9 cellular contexts compared by ENCODE assay signal in genomic region chr7:104985259-104985617, GRCh38. TPM values are rescaled to one million over a fixed set of nuclear protein-coding genes. Genes with fewer than 3 reads are reported as not detected.
DNase-seq lines count a peak whose midpoint lies in the region; ATAC-seq and TF ChIP-seq lines count a peak whose summit lies in the region.
"Had no signal": no experiment of that assay in that cellular context is flagged by ENCODE, and none has a peak within 500 bp of the region (broad histone marks: within the 10 kb centered on the region; RNA-seq: fewer than 3 reads in every experiment).

No MANE protein-coding gene starts in this region.

- TF ChIP-seq CTCF in cardiac muscle cell (IDR thresholded peaks at IDR 0.05; ENCODE audit: low read depth, low read length) (no peak), lower lobe of right lung (IDR thresholded peaks at IDR 0.05) (no peak), tibial nerve (IDR thresholded peaks at IDR 0.05) (no peak)

- H3K4me1 ChIP-seq in cardiac muscle cell (ENCODE audit: low read depth) (peaks cover 36% of the 10 kb centered on the region), lower lobe of right lung (peaks cover 64% of the 10 kb centered on the region), tibial nerve (peaks cover 0 to 47% (median 32%) of the 10 kb centered on the region in 4 donors), aorta (ENCODE audit: control insufficient read depth in 1 of 2, insufficient read depth in 2 of 2, low read length in 2 of 2) (peaks cover 1 to 20% of the 10 kb centered on the region in 2 donors)

- no peak for TF ChIP-seq POLR2A in tibial nerve (IDR thresholded peaks at IDR 0.05)

- H3K4me3 ChIP-seq in cardiac muscle cell (no peak overlapping the region), lower lobe of right lung (no peak overlapping the region), tibial nerve (no peak overlapping the region), aorta (ENCODE audit: low read length in 2 of 2) (no peak overlapping the region)

- peak overlapping the region; percentile 94 for H3K27ac ChIP-seq in cardiac muscle cell
- peak overlapping the region; percentile 98 for H3K27ac ChIP-seq in lower lobe of right lung
- H3K27ac ChIP-seq in tibial nerve: peak overlapping the region; percentile 96 to 99 (median 97)
- peak overlapping the region in 1 of 2 donors; percentile 43 for H3K27ac ChIP-seq in aorta (ENCODE audit: low read depth in 1 of 2, low read length in 2 of 2)

- H3K27me3 ChIP-seq in cardiac muscle cell (no peaks in the 10 kb centered on the region), lower lobe of right lung (ENCODE audit: low read depth) (no peaks in the 10 kb centered on the region), tibial nerve (no peaks in the 10 kb centered on the region), aorta (ENCODE audit: control insufficient read depth in 1 of 2, insufficient read depth in 2 of 2, low read length in 1 of 2) (no peaks in the 10 kb centered on the region)

- DNase-seq in cardiac muscle cell (ENCODE audit: low read depth in 1 of 2, low spot score in 1 of 2): no peak
- no peak for DNase-seq in Right ventricle myocardium superior
- DNase-seq in lower lobe of right lung: no peak
- DNase-seq in tibial nerve (ENCODE audit: low spot score in 2 of 2): peak in 1 of 2 donors; percentile 5
- DNase-seq in aorta: no peak
- DNase-seq: small intestine had no signal

- H3K36me3 ChIP-seq in cardiac muscle cell (no peaks in the 10 kb centered on the region), lower lobe of right lung (no peaks in the 10 kb centered on the region), tibial nerve (no peaks in the 10 kb centered on the region), aorta (ENCODE audit: control insufficient read depth in 1 of 2, insufficient read depth in 2 of 2, low read length in 1 of 2) (no peaks in the 10 kb centered on the region)

- H3K27ac Mint-ChIP-seq in activated T-helper 17 cell treated with anti-CD3 and anti-CD28 coated beads, Interleukin-2, amount 50 U/mL, for 72 hours: peak overlapping the region; percentile 100

- H3K27me3 Mint-ChIP-seq in activated T-helper 17 cell treated with anti-CD3 and anti-CD28 coated beads, Interleukin-2, amount 50 U/mL, for 72 hours: no peaks in the 10 kb centered on the region

- intact Hi-C loops in Right ventricle myocardium superior (cut with DNase I) (no loop called here), lower lobe of right lung (cut with DNase I) (no loop called here), aorta (cut with DNase I) (loop anchor here (2.0 kb wide), 2 partner anchors 14 to 28 kb away; no protein-coding TSS in a partner anchor)

- H3K9me3 Mint-ChIP-seq in activated T-helper 17 cell treated with anti-CD3 and anti-CD28 coated beads, Interleukin-2, amount 50 U/mL, for 72 hours: no peaks in the 10 kb centered on the region

- peaks cover 30% of the 10 kb centered on the region for H3K4me1 Mint-ChIP-seq in activated T-helper 17 cell treated with anti-CD3 and anti-CD28 coated beads, Interleukin-2, amount 50 U/mL, for 72 hours

- 28 to 35% methylated on average over 1 of the region's 1 CpG for whole genome bisulfite sequencing in tibial nerve, 2 donors
- WGBS in aorta, 2 donors: 25 to 29% methylated on average over 1 of the region's 1 CpG

- peak overlapping the region; percentile 97 for H3K4me3 Mint-ChIP-seq in activated T-helper 17 cell treated with anti-CD3 and anti-CD28 coated beads, Interleukin-2, amount 50 U/mL, for 72 hours

- no peaks in the 10 kb centered on the region for H3K9me3 ChIP-seq in cardiac muscle cell (ENCODE audit: low read depth)
- H3K9me3 ChIP-seq in lower lobe of right lung: no peaks in the 10 kb centered on the region
- no peaks in the 10 kb centered on the region for H3K9me3 ChIP-seq in tibial nerve
- H3K9me3 ChIP-seq in aorta (ENCODE audit: control insufficient read depth, low read length): no peaks in the 10 kb centered on the region

- ATAC-seq in Right ventricle myocardium superior (ENCODE audit: poor library complexity) (no peak), lower lobe of right lung (no peak), HG03175 (IDR thresholded peaks at IDR 0.05; ENCODE audit: unreplicated experiment) (no peak), aorta (ENCODE audit: low FRiP score) (no peak), HG02642 (IDR thresholded peaks at IDR 0.05; ENCODE audit: poor library complexity, unreplicated experiment) (no peak)
- no peak for ATAC-seq in activated T-helper 17 cell treated with anti-CD3 and anti-CD28 coated beads, Interleukin-2, amount 50 U/mL, for 72 hours (replicated peaks)

- H3K36me3 Mint-ChIP-seq in activated T-helper 17 cell treated with anti-CD3 and anti-CD28 coated beads, Interleukin-2, amount 50 U/mL, for 72 hours (ENCODE audit: low read depth): peaks cover 41% of the 10 kb centered on the region

- TF ChIP-seq EP300 in tibial nerve (IDR thresholded peaks at IDR 0.05): no peak

RNA-seq across cellular contexts. Expression of gene KMT2E, which starts 28.8 kb away (rescaled TPM):
- total RNA-seq in cardiac muscle cell: 59.1 and 78.4 TPM in 2 replicates
- 131 and 152 TPM in 2 replicates for polyA plus RNA-seq in cardiac muscle cell
- total RNA-seq in Right ventricle myocardium superior: 35.1 TPM
- total RNA-seq in activated T-helper 17 cell treated with anti-CD3 and anti-CD28 coated beads, Interleukin-2, amount 50 U/mL, for 72 hours: 100 to 1,000 TPM in 1 of 2 donors, 10 to 100 TPM in 1; 85.2 to 181 TPM
- total RNA-seq in lower lobe of right lung: 88.2 TPM
- total RNA-seq in tibial nerve: 100 to 1,000 TPM in 3 of 4 donors, 10 to 100 TPM in 1; 91.4 to 141 (median 132) TPM
- 100 to 1,000 TPM; 143 to 156 TPM for total RNA-seq in aorta
- polyA plus RNA-seq in aorta: 10 to 100 TPM; 16.5 to 25.4 TPM

Comparison
In these comparisons a context has a peak if more than half of its experiments do, and no peak if none do; other contexts are left out.
1. intact Hi-C loops: an anchor here in aorta (2.0 kb wide); none called in Right ventricle myocardium superior and lower lobe of right lung.